ENCODE assay signal across 15 cellular contexts in genomic region chr11:13923182-13923581, GRCh38. TPM values are rescaled to one million over a fixed set of nuclear protein-coding genes. Genes with fewer than 3 reads are reported as not detected.
A peak's percentile ranks its signal among the peaks of the same experiment; 100 is the strongest.
DNase-seq lines count a peak whose midpoint lies in the region; ATAC-seq and TF ChIP-seq lines count a peak whose summit lies in the region.
"Had no signal": no experiment of that assay in that cellular context is flagged by ENCODE, and none has a peak within 500 bp of the region (broad histone marks: within the 10 kb centered on the region; RNA-seq: fewer than 3 reads in every experiment).

No MANE protein-coding gene starts in this region.

- H3K36me3 ChIP-seq in CD4-positive, alpha-beta memory T cell (ENCODE audit: insufficient read depth, low read length): no peaks in the 10 kb centered on the region
- no peaks in the 10 kb centered on the region for H3K36me3 ChIP-seq in mesendoderm (ENCODE audit: control insufficient read depth, insufficient read depth, low read length)
- H3K36me3 ChIP-seq: right lobe of liver had no signal

- H3K4me1 ChIP-seq in CD4-positive, alpha-beta memory T cell (ENCODE audit: insufficient read depth, low read length): peaks cover 52% of the 10 kb centered on the region
- peaks cover 9% of the 10 kb centered on the region for H3K4me1 ChIP-seq in mesendoderm (ENCODE audit: control insufficient read depth, low read depth, low read length)
- H3K4me1 ChIP-seq: right lobe of liver had no signal

- no peaks in the 10 kb centered on the region for H3K79me2 ChIP-seq in mesendoderm (ENCODE audit: control insufficient read depth, insufficient read depth, low read length)

- no CpG with 5 or more reads among the region's 1 CpG for WGBS in mesendoderm (ENCODE audit: extremely low coverage, insufficient coverage, low lambda C conversion rate)

- H3K4me3 Mint-ChIP-seq in CD4-positive, alpha-beta memory T cell: peak overlapping the region in 6 of 8 donors; percentile 83 to 92 (median 86)
- no peak overlapping the region for H3K4me3 Mint-ChIP-seq in activated naive CD8-positive, alpha-beta T cell treated with anti-CD3 and anti-CD28 coated beads, Interleukin-2, amount 50 U/mL, for 24 hours
- H3K4me3 Mint-ChIP-seq: CD14-positive monocyte, neural crest cell had no signal

- no peak overlapping the region for H3K9ac ChIP-seq in mesendoderm (ENCODE audit: low read length)

- H3K79me1 ChIP-seq in mesendoderm (ENCODE audit: low read length): no peaks in the 10 kb centered on the region

- no peaks in the 10 kb centered on the region for H3K27me3 ChIP-seq in CD4-positive, alpha-beta memory T cell (ENCODE audit: insufficient read depth, low read length)
- H3K27me3 ChIP-seq in mesendoderm (ENCODE audit: insufficient read depth, low read length, poor library complexity): no peaks in the 10 kb centered on the region
- H3K27me3 ChIP-seq: right lobe of liver had no signal

- H3K4me3 ChIP-seq in CD4-positive, alpha-beta memory T cell (ENCODE audit: low read length in 2 of 2): peak overlapping the region in 1 of 2 donors; percentile 31
- H3K4me3 ChIP-seq in mesendoderm (ENCODE audit: low read length): no peak overlapping the region
- H3K4me3 ChIP-seq: right lobe of liver had no signal

- peak overlapping the region; percentile 26 for H3K18ac ChIP-seq in mesendoderm (ENCODE audit: low read length)

- no peak overlapping the region for H2BK120ac ChIP-seq in mesendoderm (ENCODE audit: low read depth, low read length)

- no peak overlapping the region for H2AK5ac ChIP-seq in mesendoderm (ENCODE audit: low read length)

- peaks cover 52 to 81% (median 61%) of the 10 kb centered on the region in 4 donors for H3K4me1 Mint-ChIP-seq in CD4-positive, alpha-beta memory T cell
- H3K4me1 Mint-ChIP-seq in activated naive CD8-positive, alpha-beta T cell treated with anti-CD3 and anti-CD28 coated beads, Interleukin-2, amount 50 U/mL, for 24 hours: peaks cover 40% of the 10 kb centered on the region
- H3K4me1 Mint-ChIP-seq: neural crest cell had no signal

- H3K4ac ChIP-seq in mesendoderm (ENCODE audit: low read depth, low read length): no peak overlapping the region

- no peak for DNase-seq in CD4-positive, alpha-beta memory T cell
- no peak for DNase-seq in activated naive CD8-positive, alpha-beta T cell treated with anti-CD3 and anti-CD28 coated beads, Interleukin-2, amount 50 U/mL, for 24 hours
- DNase-seq in mesendoderm (peak; percentile 41), DMS 273 treated with DMSO at 0.1 percent for 48 hours (lab: John Stamatoyannopoulos, UW) (no peak), HK-2 (ENCODE audit: unreplicated experiment) (no peak)
- no peak for DNase-seq in stimulated activated CD4-positive, alpha-beta T cell treated with anti-CD3 and anti-CD28 coated beads, Interleukin-1b, Interleukin-23, amount 100 ng/mL, for 48 hours
- DNase-seq: MV-4-11; NCI-H2227 treated with DMSO at 0.1 percent for 48 hours; right lobe of liver; stimulated activated CD4-positive, alpha-beta T cell treated with anti-CD3 and anti-CD28 coated beads, Interleukin-4, amount 100 ng/mL, for 4 hours; stimulated activated naive B cell treated with anti-CD40 and anti-IgM and Interleukin-4, amounts not matched to agents 10 μg/mL and 1 μg/mL and 100 μg/mL, for 72 hours had no signal

- H2BK5ac ChIP-seq in mesendoderm (ENCODE audit: low read length): no peak overlapping the region

- peak; percentile 42 for TF ChIP-seq RAD21 in Ishikawa (IDR thresholded peaks at IDR 0.05; ENCODE audit: low read depth)

- H3K27ac ChIP-seq in CD4-positive, alpha-beta memory T cell (ENCODE audit: low read depth, low read length): peak overlapping the region; percentile 46
- no peak overlapping the region for H3K27ac ChIP-seq in mesendoderm (ENCODE audit: low read depth, low read length)
- H3K27ac ChIP-seq: right lobe of liver had no signal

- H3K27me3 Mint-ChIP-seq in CD4-positive, alpha-beta memory T cell: no peaks in the 10 kb centered on the region
- no peaks in the 10 kb centered on the region for H3K27me3 Mint-ChIP-seq in activated naive CD8-positive, alpha-beta T cell treated with anti-CD3 and anti-CD28 coated beads, Interleukin-2, amount 50 U/mL, for 24 hours

- H3K4me2 ChIP-seq in mesendoderm (ENCODE audit: low read length): no peak overlapping the region

- POLR2A ChIA-PET in CD4-positive, alpha-beta memory T cell (lab: Charles Lee; ENCODE audit: partially characterized antibody): interaction anchor here (1.3 to 7.9 kb wide), 6 partner anchors 10 to 54 kb away, joined by 3 to 78 read pairs (median 26); partner anchors contain the start of gene SPON1

- peaks cover 3 to 4% of the 10 kb centered on the region in 2 donors for H3K36me3 Mint-ChIP-seq in CD4-positive, alpha-beta memory T cell
- no peaks in the 10 kb centered on the region for H3K36me3 Mint-ChIP-seq in activated naive CD8-positive, alpha-beta T cell treated with anti-CD3 and anti-CD28 coated beads, Interleukin-2, amount 50 U/mL, for 24 hours (ENCODE audit: low read depth)
- H3K36me3 Mint-ChIP-seq: CD14-positive monocyte; stimulated activated naive B cell treated with anti-CD40 and anti-IgM and Interleukin-4, amounts not matched to agents 10 μg/mL and 1 μg/mL and 100 μg/mL, for 72 hours had no signal

- no peak overlapping the region for H3K56ac ChIP-seq in mesendoderm (ENCODE audit: low read length)

- no peak overlapping the region for H2BK15ac ChIP-seq in mesendoderm (replicated peaks; ENCODE audit: low read depth)

- H4K8ac ChIP-seq in mesendoderm (ENCODE audit: low read depth, low read length): no peak overlapping the region

- no peak for TF ChIP-seq EP300 in Ishikawa (IDR thresholded peaks at IDR 0.05; ENCODE audit: borderline replicate concordance)

- no peaks in the 10 kb centered on the region for H3K9me3 ChIP-seq in CD4-positive, alpha-beta memory T cell (ENCODE audit: control insufficient read depth in 1 of 2, low read length in 2 of 2)
- H3K9me3 ChIP-seq: right lobe of liver had no signal

- H4K5ac ChIP-seq in mesendoderm (ENCODE audit: low read length): no peak overlapping the region

- H3K9me3 Mint-ChIP-seq in CD4-positive, alpha-beta memory T cell: peaks cover 0 to 9% (median 3%) of the 10 kb centered on the region in 8 donors
- no peaks in the 10 kb centered on the region for H3K9me3 Mint-ChIP-seq in activated naive CD8-positive, alpha-beta T cell treated with anti-CD3 and anti-CD28 coated beads, Interleukin-2, amount 50 U/mL, for 24 hours
- H3K9me3 Mint-ChIP-seq: CD14-positive monocyte had no signal

- intact Hi-C loops in CD4-positive, alpha-beta memory T cell (cut with micrococcal nuclease): loop anchor here (5.0 kb wide), 1 partner anchor 34 kb away; no protein-coding TSS in a partner anchor

- H3K23ac ChIP-seq in mesendoderm (ENCODE audit: low read length): no peak overlapping the region

- CTCF ChIA-PET in CD4-positive, alpha-beta memory T cell (lab: Charles Lee; ENCODE audit: partially characterized antibody): interaction anchor here (1.1 to 5.3 kb wide), 5 partner anchors 14 to 62 kb away, joined by 4 to 35 read pairs (median 5); no protein-coding TSS in a partner anchor

- H3K27ac Mint-ChIP-seq in CD4-positive, alpha-beta memory T cell: peak overlapping the region; percentile 95 to 99 (median 96)
- no peak overlapping the region for H3K27ac Mint-ChIP-seq in activated naive CD8-positive, alpha-beta T cell treated with anti-CD3 and anti-CD28 coated beads, Interleukin-2, amount 50 U/mL, for 24 hours

- ATAC-seq in activated naive CD8-positive, alpha-beta T cell treated with anti-CD3 and anti-CD28 coated beads, Interleukin-2, amount 50 U/mL, for 24 hours: peak; percentile 15
- ATAC-seq in GM18517 (IDR thresholded peaks at IDR 0.05; ENCODE audit: unreplicated experiment): no peak
- ATAC-seq: right lobe of liver had no signal

TF ChIP-seq in Ishikawa, 13 proteins besides CTCF, POLR2A, EP300 and RAD21:
- TF ChIP-seq CREB1 (IDR thresholded peaks at IDR 0.05; ENCODE audit: low read depth) (no peak), TEAD4 (IDR thresholded peaks at IDR 0.05) (peak; percentile 13; the same call in 1 of the 2 replicates)
TF ChIP-seq in Ishikawa: peak in this region for 1.

RNA-seq across cellular contexts. Expression of gene SPON1, which starts 39.3 kb away (rescaled TPM):
- 10 to 100 TPM; 58.1 to 60.4 TPM for total RNA-seq in CD4-positive, alpha-beta memory T cell
- polyA plus RNA-seq in CD4-positive, alpha-beta memory T cell: 1 to 10 TPM; 2.0 to 3.1 TPM
- polyA plus RNA-seq in mesendoderm (2013, experiment 1 of 2): 5.4 TPM
- 5.8 TPM for polyA plus RNA-seq in mesendoderm (2013, experiment 2 of 2)
- polyA plus RNA-seq: CD14-positive monocyte had no signal
